In the genomic region with DNA sequence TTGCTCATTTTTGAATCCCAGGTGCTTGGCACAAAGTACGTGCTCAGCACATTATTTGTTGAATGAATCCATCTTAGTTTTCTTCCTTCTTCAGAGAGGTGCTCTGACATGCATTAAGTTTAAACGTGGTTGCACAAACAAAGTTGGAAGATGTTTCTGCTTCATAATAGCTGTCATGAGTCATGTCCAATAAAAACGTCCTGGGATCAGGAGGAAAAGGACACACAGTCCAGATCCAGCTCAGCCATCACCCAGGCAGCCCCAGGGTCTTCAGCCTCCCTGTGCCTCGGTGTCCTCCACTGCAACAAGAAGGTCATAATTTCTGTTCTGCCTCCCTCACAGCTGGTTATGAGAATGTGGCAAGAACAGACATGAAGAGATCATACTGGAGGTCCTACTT, we compare ENCODE assay signal across 12 cellular contexts. TPM values are rescaled to one million over a fixed set of nuclear protein-coding genes. Genes with fewer than 3 reads are reported as not detected.
DNase-seq lines count a peak whose midpoint lies in the region; ATAC-seq and TF ChIP-seq lines count a peak whose summit lies in the region.
"Had no signal": no experiment of that assay in that cellular context is flagged by ENCODE, and none has a peak within 500 bp of the region (broad histone marks: within the 10 kb centered on the region; RNA-seq: fewer than 3 reads in every experiment).

No MANE protein-coding gene starts in this region.

- H3K36me3 ChIP-seq in BJ (ENCODE audit: control insufficient read depth, insufficient read depth, low read length): no peaks in the 10 kb centered on the region
- no peaks in the 10 kb centered on the region for H3K36me3 ChIP-seq in GM23338 (ENCODE audit: insufficient read depth)
- H3K36me3 ChIP-seq in muscle layer of colon (ENCODE audit: insufficient read depth, low read length): no peaks in the 10 kb centered on the region

- peak; percentile 32 for DNase-seq in BJ (ENCODE audit: low read depth)
- no peak for DNase-seq in GM23338 (ENCODE audit: low spot score)
- no peak for DNase-seq in activated CD4-positive, alpha-beta memory T cell treated with anti-CD3 and anti-CD28 coated beads, Interleukin-2, amount 10 ng/mL, durations not matched to agents 7 days and 5 days
- DNase-seq in stimulated activated CD4-positive, alpha-beta T cell treated with anti-CD3 and anti-CD28 coated beads, Interleukin-12 subunit alpha, Interleukin-12 subunit beta, amount 100 ng/mL, for 4 hours: no peak
- DNase-seq in central memory CD4-positive, alpha-beta T cell: no peak
- no peak for DNase-seq in NCI-H1694 (lab: John Stamatoyannopoulos, UW)
- DNase-seq: activated CD8-positive, alpha-beta T cell treated with anti-CD3 and anti-CD28 coated beads for 36 hours; Kasumi-1 had no signal

- no peak for ATAC-seq in GM23338
- no peak for ATAC-seq in GM19351 (IDR thresholded peaks at IDR 0.05; ENCODE audit: unreplicated experiment)

- no peaks in the 10 kb centered on the region for H3K9me3 Mint-ChIP-seq in GM23338
- H3K9me3 Mint-ChIP-seq in activated CD4-positive, alpha-beta memory T cell treated with anti-CD3 and anti-CD28 coated beads, Interleukin-2, amount 10 ng/mL, durations not matched to agents 7 days and 5 days: no peaks in the 10 kb centered on the region
- H3K9me3 Mint-ChIP-seq: activated CD8-positive, alpha-beta T cell treated with anti-CD3 and anti-CD28 coated beads for 36 hours; activated naive CD4-positive, alpha-beta T cell treated with anti-CD3 and anti-CD28 coated beads, Interleukin-2, amount 50 U/mL, for 24 hours; CD14-positive monocyte had no signal

- peaks cover 1% of the 10 kb centered on the region for H3K27me3 Mint-ChIP-seq in GM23338 (ENCODE audit: insufficient read depth, low read depth, poor library complexity)
- no peaks in the 10 kb centered on the region for H3K27me3 Mint-ChIP-seq in activated CD4-positive, alpha-beta memory T cell treated with anti-CD3 and anti-CD28 coated beads, Interleukin-2, amount 10 ng/mL, durations not matched to agents 7 days and 5 days
- H3K27me3 Mint-ChIP-seq: activated CD8-positive, alpha-beta T cell treated with anti-CD3 and anti-CD28 coated beads for 36 hours; activated naive CD4-positive, alpha-beta T cell treated with anti-CD3 and anti-CD28 coated beads, Interleukin-2, amount 50 U/mL, for 24 hours had no signal

- CTCF ChIA-PET in BJ (lab: Yijun Ruan, JAX): interaction anchor here (0.8 to 2.1 kb wide), 5 partner anchors 9 to 33 kb away, joined by 3 to 7 read pairs (median 4); no protein-coding TSS in a partner anchor
- CTCF ChIA-PET in activated CD4-positive, alpha-beta memory T cell treated with anti-CD3 and anti-CD28 coated beads, Interleukin-2, amount 10 ng/mL, durations not matched to agents 7 days and 5 days (lab: Charles Lee): interaction anchor here (1.0 to 3.4 kb wide), 4 partner anchors 15 to 33 kb away, joined by 3 to 12 read pairs (median 8); no protein-coding TSS in a partner anchor

- no peaks in the 10 kb centered on the region for H3K9me2 ChIP-seq in GM23338 (ENCODE audit: insufficient read depth)

- no peaks in the 10 kb centered on the region for H3K9me3 ChIP-seq in muscle layer of colon (ENCODE audit: low read length)

- H3K4me3 ChIP-seq in BJ (ENCODE audit: low read depth, low read length) (no peak overlapping the region), GM23338 (no peak overlapping the region), muscle layer of colon (ENCODE audit: low read depth in 1 of 2, low read length in 2 of 2) (no peak overlapping the region)

- H3K9ac ChIP-seq in muscle layer of colon (ENCODE audit: low read length): no peak overlapping the region

- H4K20me1 ChIP-seq in GM23338 (replicated peaks; ENCODE audit: insufficient read depth): no peaks in the 10 kb centered on the region

- TF ChIP-seq CTCF in BJ (IDR thresholded peaks at IDR 0.05; ENCODE audit: insufficient read depth, low read depth, low read length) (no peak), GM23338 (conservative IDR thresholded peaks at IDR 0.05; ENCODE audit: low read depth in 2 of 2) (no peak)

- H3K36me3 Mint-ChIP-seq in GM23338 (ENCODE audit: low read depth): no peaks in the 10 kb centered on the region
- peaks cover 5% of the 10 kb centered on the region for H3K36me3 Mint-ChIP-seq in activated CD4-positive, alpha-beta memory T cell treated with anti-CD3 and anti-CD28 coated beads, Interleukin-2, amount 10 ng/mL, durations not matched to agents 7 days and 5 days (ENCODE audit: low read depth)
- H3K36me3 Mint-ChIP-seq: activated naive CD4-positive, alpha-beta T cell treated with anti-CD3 and anti-CD28 coated beads, Interleukin-2, amount 50 U/mL, for 24 hours; CD14-positive monocyte had no signal

- H3K4me2 ChIP-seq in GM23338: no peak overlapping the region

- H3K4me1 ChIP-seq in GM23338 (ENCODE audit: insufficient read depth) (peaks cover 9% of the 10 kb centered on the region), muscle layer of colon (ENCODE audit: insufficient read depth, low read length) (peaks cover 79% of the 10 kb centered on the region)

- H2AFZ ChIP-seq in GM23338: peak overlapping the region; percentile 94; the same call in 1 of the 2 replicates

- H3K27me3 ChIP-seq in BJ (ENCODE audit: control insufficient read depth, insufficient read depth, low read length) (no peaks in the 10 kb centered on the region), GM23338 (ENCODE audit: insufficient read depth) (no peaks in the 10 kb centered on the region), muscle layer of colon (ENCODE audit: control insufficient read depth in 1 of 2, insufficient read depth in 2 of 2, low read length in 2 of 2) (no peaks in the 10 kb centered on the region)

- no peak overlapping the region for H3K27ac Mint-ChIP-seq in GM23338
- peak overlapping the region; percentile 83 for H3K27ac Mint-ChIP-seq in activated CD4-positive, alpha-beta memory T cell treated with anti-CD3 and anti-CD28 coated beads, Interleukin-2, amount 10 ng/mL, durations not matched to agents 7 days and 5 days
- H3K27ac Mint-ChIP-seq: activated CD8-positive, alpha-beta T cell treated with anti-CD3 and anti-CD28 coated beads for 36 hours; activated naive CD4-positive, alpha-beta T cell treated with anti-CD3 and anti-CD28 coated beads, Interleukin-2, amount 50 U/mL, for 24 hours had no signal

- H3K4me3 Mint-ChIP-seq in GM23338: no peak overlapping the region
- H3K4me3 Mint-ChIP-seq in activated CD4-positive, alpha-beta memory T cell treated with anti-CD3 and anti-CD28 coated beads, Interleukin-2, amount 10 ng/mL, durations not matched to agents 7 days and 5 days: no peak overlapping the region
- H3K4me3 Mint-ChIP-seq: activated CD8-positive, alpha-beta T cell treated with anti-CD3 and anti-CD28 coated beads for 36 hours; activated naive CD4-positive, alpha-beta T cell treated with anti-CD3 and anti-CD28 coated beads, Interleukin-2, amount 50 U/mL, for 24 hours; CD14-positive monocyte had no signal

- peaks cover 23% of the 10 kb centered on the region for H3K4me1 Mint-ChIP-seq in GM23338
- peaks cover 56% of the 10 kb centered on the region for H3K4me1 Mint-ChIP-seq in activated CD4-positive, alpha-beta memory T cell treated with anti-CD3 and anti-CD28 coated beads, Interleukin-2, amount 10 ng/mL, durations not matched to agents 7 days and 5 days
- H3K4me1 Mint-ChIP-seq: activated naive CD4-positive, alpha-beta T cell treated with anti-CD3 and anti-CD28 coated beads, Interleukin-2, amount 50 U/mL, for 24 hours had no signal

- POLR2A ChIA-PET in BJ (lab: Charles Lee): no interaction called here
- POLR2A ChIA-PET in activated CD4-positive, alpha-beta memory T cell treated with anti-CD3 and anti-CD28 coated beads, Interleukin-2, amount 10 ng/mL, durations not matched to agents 7 days and 5 days (lab: Charles Lee): interaction anchor here (1.0 to 11.5 kb wide), 6 partner anchors 11 to 430 kb away, joined by 3 to 83 read pairs (median 6); partner anchors contain the start of genes CCNL1 and TIPARP

- H3K79me2 ChIP-seq in GM23338 (replicated peaks; ENCODE audit: insufficient read depth): no peaks in the 10 kb centered on the region

- H3F3A ChIP-seq in GM23338 (replicated peaks; ENCODE audit: low read depth): no peaks in the 10 kb centered on the region

- H3K27ac ChIP-seq in GM23338 (ENCODE audit: low read depth) (no peak overlapping the region), muscle layer of colon (ENCODE audit: low read depth, low read length) (peak overlapping the region; percentile 16)

TF ChIP-seq in GM23338, 12 proteins besides CTCF, POLR2A, EP300 and RAD21:
- no peak for TF ChIP-seq ETS1 (IDR thresholded peaks at IDR 0.05)

RNA-seq across cellular contexts. Expression of gene CCNL1, which starts 55.4 kb away (rescaled TPM):
- polyA plus RNA-seq in BJ (2011; rRNA removed): 132 and 145 TPM in 2 replicates
- 98.4 and 126 TPM in 2 replicates for polyA minus RNA-seq in BJ (2011; rRNA and poly(A)+ RNA removed)
- 86.9 and 134 TPM in 2 replicates for total RNA-seq in GM23338 (2014; rRNA removed; shearing (Covaris generic))
- polyA plus RNA-seq in GM23338 (2016; fragmentation: Nextera tagmentation; extraction: Ambion mirVana): 96.2 and 108 TPM in 2 replicates
- 100 to 1,000 TPM; 223 to 249 TPM for total RNA-seq in activated CD4-positive, alpha-beta memory T cell treated with anti-CD3 and anti-CD28 coated beads, Interleukin-2, amount 10 ng/mL, durations not matched to agents 7 days and 5 days
